In genomic region chr5:156735477-156735876, GRCh38 we compare ENCODE assay signal across 9 cellular contexts.
"Had no signal": no experiment of that assay in that cellular context is flagged by ENCODE, and none has a peak within 500 bp of the region (broad histone marks: within the 10 kb centered on the region; RNA-seq: fewer than 3 reads in every experiment).

No MANE protein-coding gene starts in this region.

- H2AFZ ChIP-seq: GM23248 had no signal

- DNase-seq: GM23248, H7, HFFc6, IMR-90, KG1 had no signal

- ATAC-seq: HCT116, K562 had no signal

- H3K4me3 Mint-ChIP-seq: HFFc6 had no signal

- H3K27ac ChIP-seq: GM23248 had no signal

- H3K4me3 ChIP-seq: GM23248, HAP-1, K562 had no signal

- FAIRE-seq: HTR-8/SVneo, K562 had no signal

- H3K36me3 ChIP-seq: HAP-1 had no signal

- H3K27ac Mint-ChIP-seq: HFFc6 had no signal

- H3K4me1 ChIP-seq: HAP-1 had no signal

- H3K9me3 ChIP-seq: HAP-1 had no signal

- H3K9ac ChIP-seq: GM23248 had no signal
